11 cellular contexts compared by ENCODE assay signal in genomic region chr11:12139144-12139881, GRCh38. TPM values are rescaled to one million over a fixed set of nuclear protein-coding genes. Genes with fewer than 3 reads are reported as not detected.
DNase-seq lines count a peak whose midpoint lies in the region; ATAC-seq and TF ChIP-seq lines count a peak whose summit lies in the region.
"Had no signal": no experiment of that assay in that cellular context is flagged by ENCODE, and none has a peak within 500 bp of the region (broad histone marks: within the 10 kb centered on the region; RNA-seq: fewer than 3 reads in every experiment).

No MANE protein-coding gene starts in this region.

- H2BK5ac ChIP-seq in trophoblast cell (ENCODE audit: low read depth, low read length, poor library complexity): no peak overlapping the region

- H3K79me1 ChIP-seq in trophoblast cell (ENCODE audit: low read length): peaks cover 5% of the 10 kb centered on the region

- no peak overlapping the region for H3K23ac ChIP-seq in trophoblast cell (ENCODE audit: low read length)

- no peaks in the 10 kb centered on the region for H3K27me3 ChIP-seq in trophoblast cell (ENCODE audit: insufficient read depth, low read length)
- H3K27me3 ChIP-seq: BLaER1 had no signal

- H3K27ac ChIP-seq in trophoblast cell (ENCODE audit: low read depth, low read length): no peak overlapping the region
- H3K27ac ChIP-seq: BLaER1 had no signal

- no peak overlapping the region for H4K91ac ChIP-seq in trophoblast cell (ENCODE audit: low read depth, low read length)

- H2AK5ac ChIP-seq in trophoblast cell (ENCODE audit: low read length): no peak overlapping the region

- H2AFZ ChIP-seq in trophoblast cell (ENCODE audit: insufficient read depth, low read length, poor library complexity): no peak overlapping the region

- no peak overlapping the region for H3K14ac ChIP-seq in trophoblast cell (ENCODE audit: low read length)

- no peak overlapping the region for H3K9ac ChIP-seq in trophoblast cell (ENCODE audit: low read length)
- H3K9ac ChIP-seq: BLaER1 had no signal

- no peak overlapping the region for H4K8ac ChIP-seq in trophoblast cell (ENCODE audit: low read depth, low read length)

- peak overlapping the region; percentile 38 for H2BK12ac ChIP-seq in trophoblast cell (ENCODE audit: low read length)

- peaks cover 21 to 23% of the 10 kb centered on the region in 2 experiments for H3K4me1 ChIP-seq in trophoblast cell (ENCODE audit: control insufficient read depth in 1 of 2, insufficient read depth in 2 of 2, low read length in 2 of 2)

- no peak overlapping the region for H2BK120ac ChIP-seq in trophoblast cell (ENCODE audit: insufficient read depth, low read length, poor library complexity)

- ATAC-seq in SK-N-SH treated with all-trans-retinoic acid at 6 μM for 48 hours: peak; percentile 6; the same call in 1 of the 3 replicates
- ATAC-seq in GM18505 (IDR thresholded peaks at IDR 0.05; ENCODE audit: unreplicated experiment): no peak
- no peak for ATAC-seq in GM18858 (IDR thresholded peaks at IDR 0.05; ENCODE audit: unreplicated experiment)
- ATAC-seq: naive thymus-derived CD8-positive, alpha-beta T cell had no signal

- no peak overlapping the region for H3K4ac ChIP-seq in trophoblast cell (ENCODE audit: low read depth, low read length)

- no peak overlapping the region for H3K4me3 ChIP-seq in trophoblast cell (ENCODE audit: low read depth, low read length)
- H3K4me3 ChIP-seq: BLaER1 had no signal

- no peak overlapping the region for H4K12ac ChIP-seq in trophoblast cell (ENCODE audit: low read depth, low read length)

- H3K79me2 ChIP-seq in trophoblast cell (ENCODE audit: control insufficient read depth, insufficient read depth, low read length, poor library complexity): no peaks in the 10 kb centered on the region

- peak; percentile 28 for DNase-seq in AG08395 (ENCODE audit: low spot score)
- DNase-seq in fibroblast of the conjunctiva (ENCODE audit: low read depth): peak; percentile 28
- DNase-seq in trophoblast cell: peak in 1 of 2 donors; percentile 43
- no peak for DNase-seq in dermis blood vessel endothelial cell
- no peak for DNase-seq in DMS 273 (lab: John Stamatoyannopoulos, UW; ENCODE audit: unreplicated experiment)
- DNase-seq: naive thymus-derived CD8-positive, alpha-beta T cell; NCI-H2081 treated with DMSO at 0.1 percent for 48 hours had no signal

- H3K36me3 ChIP-seq in trophoblast cell (ENCODE audit: control insufficient read depth in 1 of 2, insufficient read depth in 2 of 2, low read length in 2 of 2): peaks cover 2 to 6% of the 10 kb centered on the region in 2 experiments
- H3K36me3 ChIP-seq: BLaER1 had no signal

- no peak overlapping the region for H3K18ac ChIP-seq in trophoblast cell (ENCODE audit: low read length)

- TF ChIP-seq POLR2A in GM18505 (IDR thresholded peaks at IDR 0.05; ENCODE audit: borderline replicate concordance, extremely low read depth, insufficient read depth, insufficient read length): no peak

- H3K9me3 ChIP-seq in trophoblast cell (ENCODE audit: insufficient read depth, low read depth, low read length): no peaks in the 10 kb centered on the region
- H3K9me3 ChIP-seq: BLaER1 had no signal

- H3K4me2 ChIP-seq in trophoblast cell (ENCODE audit: low read length): no peak overlapping the region
- H3K4me2 ChIP-seq: BLaER1 had no signal

- WGBS in trophoblast cell (ENCODE audit: extremely low coverage, insufficient coverage, insufficient read length): no CpG with 5 or more reads among the region's 12 CpGs

TF ChIP-seq in SK-N-SH treated with all-trans-retinoic acid at 6 μM for 48 hours, 23 proteins besides CTCF, POLR2A, EP300 and RAD21:
- TF ChIP-seq ZNF565 (CRISPR knock-in tag; conservative IDR thresholded peaks at IDR 0.05; ENCODE audit: low read depth): no peak
- no peak for TF ChIP-seq PATZ1 (CRISPR knock-in tag; IDR thresholded peaks at IDR 0.05; ENCODE audit: borderline replicate concordance)
- 0 out of 2 replicates have a peak, but pooled peaks have one; percentile 35 for TF ChIP-seq CSDC2 (CRISPR knock-in tag; IDR thresholded peaks at IDR 0.05)
- TF ChIP-seq ZFP3 (CRISPR knock-in tag; IDR thresholded peaks at IDR 0.05): no peak
- no peak for TF ChIP-seq ZC3H10 (CRISPR knock-in tag; IDR thresholded peaks at IDR 0.05)

RNA-seq across cellular contexts. Expression of gene MICAL2, which starts 28.9 kb away (rescaled TPM):
- polyA plus RNA-seq in trophoblast cell (2013): 24.5 and 30.8 TPM in 2 replicates
- 110 and 124 TPM in 2 replicates for total RNA-seq in dermis blood vessel endothelial cell

Comparison
In these comparisons a context has a peak if more than half of its experiments do, and no peak if none do; other contexts are left out.
1. DNase-seq: peak in AG08395 (single experiment) and fibroblast of the conjunctiva (single experiment); none in dermis blood vessel endothelial cell (single experiment) and DMS 273 (single experiment).